18 cellular contexts compared by ENCODE assay signal in genomic region chr10:30062090-30062489, GRCh38. TPM values are rescaled to one million over a fixed set of nuclear protein-coding genes. Genes with fewer than 3 reads are reported as not detected.
A peak's percentile ranks its signal among the peaks of the same experiment; 100 is the strongest.
DNase-seq lines count a peak whose midpoint lies in the region; TF ChIP-seq lines count a peak whose summit lies in the region.
"Had no signal": no experiment of that assay in that cellular context is flagged by ENCODE, and none has a peak within 500 bp of the region (broad histone marks: within the 10 kb centered on the region; RNA-seq: fewer than 3 reads in every experiment).

No MANE protein-coding gene starts in this region.

- DNase-seq in MCF 10A (ENCODE audit: unreplicated experiment) (peak; percentile 4), mammary epithelial cell (no peak), SK-N-SH (no peak), fibroblast of gingiva (ENCODE audit: low read depth) (peak; percentile 91), testis (no peak), suprapubic skin (ENCODE audit: low spot score in 2 of 2) (no peak), nucleus accumbens (lab: John Stamatoyannopoulos, UW) (no peak)
- no peak for DNase-seq in NK-92 treated with Interleukin-12 subunit alpha and Interleukin-12 subunit beta, amount 100 ng/mL, for 24 hours (lab: John Stamatoyannopoulos, UW)
- DNase-seq: activated naive CD4-positive, alpha-beta T cell treated with anti-CD3 and anti-CD28 coated beads, Interleukin-2, amount 50 U/mL, for 16 hours; H7; NCI-H1417; NCI-H446 treated with DMSO at 0.1 percent for 48 hours; stimulated activated CD4-positive, alpha-beta T cell treated with anti-CD3 and anti-CD28 coated beads, Interleukin-4, amount 100 ng/mL, for 1 hour had no signal

- H3K9me2 ChIP-seq in SK-N-SH: no peaks in the 10 kb centered on the region

- TF ChIP-seq RAD21 in SK-N-SH (IDR thresholded peaks at IDR 0.05; ENCODE audit: low read length): no peak

- no peak overlapping the region for H3K4me3 Mint-ChIP-seq in MCF 10A (ENCODE audit: unreplicated experiment)
- H3K4me3 Mint-ChIP-seq: central memory CD8-positive, alpha-beta T cell; natural killer cell treated with Interleukin-12 subunit alpha and Interleukin-12 subunit beta and Interleukin-15 and Interleukin-18, amount 100 ng/mL, for 72 hours had no signal

- H3K27me3 Mint-ChIP-seq in MCF 10A (ENCODE audit: insufficient read depth, unreplicated experiment): peaks cover 41% of the 10 kb centered on the region

- peaks cover 5% of the 10 kb centered on the region for H3K27me3 ChIP-seq in mammary epithelial cell (ENCODE audit: insufficient read depth, low read length)
- no peaks in the 10 kb centered on the region for H3K27me3 ChIP-seq in SK-N-SH (ENCODE audit: insufficient read depth)
- H3K27me3 ChIP-seq in testis: no peaks in the 10 kb centered on the region
- H3K27me3 ChIP-seq in suprapubic skin: peaks cover 7% of the 10 kb centered on the region
- H3K27me3 ChIP-seq: right atrium auricular region had no signal

- no peak overlapping the region for H3K27ac Mint-ChIP-seq in MCF 10A (ENCODE audit: low read depth, unreplicated experiment)
- H3K27ac Mint-ChIP-seq: natural killer cell treated with Interleukin-12 subunit alpha and Interleukin-12 subunit beta and Interleukin-15 and Interleukin-18, amount 100 ng/mL, for 72 hours had no signal

- POLR2A ChIA-PET in MCF 10A (lab: Yijun Ruan, JAX): no interaction called here
- POLR2A ChIA-PET in SK-N-SH (lab: Yijun Ruan, JAX): no interaction called here

- dilution Hi-C loops in mammary epithelial cell (cut with HindIII; ENCODE audit: low sequenced_read_pairs): no loop called here

- in situ Hi-C loops in mammary epithelial cell (cut with MboI; ENCODE audit: low sequenced_read_pairs in 2 of 2): no loop called here

- H3K4me3 ChIP-seq in mammary epithelial cell (replicated peaks in 1 of 3; ENCODE audit: insufficient read depth in 1 of 3, low read depth in 2 of 3, low read length in 3 of 3) (no peak overlapping the region), SK-N-SH (ENCODE audit: low read depth in 2 of 2, low read length in 1 of 2) (no peak overlapping the region), testis (no peak overlapping the region), suprapubic skin (no peak overlapping the region)
- H3K4me3 ChIP-seq: K562, right atrium auricular region had no signal

- BruUV-seq in MCF 10A (replicated peaks; lab: Mats Ljungman, UMichigan): no TSS peak
- BruUV-seq in mammary epithelial cell (replicated peaks; lab: Mats Ljungman, UMichigan): no TSS peak

- no peak overlapping the region for H3K4me2 ChIP-seq in mammary epithelial cell (ENCODE audit: insufficient read depth, low read depth, low read length)
- peak overlapping the region; percentile 39 for H3K4me2 ChIP-seq in SK-N-SH

- H3K79me2 ChIP-seq in mammary epithelial cell (ENCODE audit: insufficient read depth, low read length): no peaks in the 10 kb centered on the region
- H3K79me2 ChIP-seq in SK-N-SH (ENCODE audit: insufficient read depth): peaks cover 31% of the 10 kb centered on the region

- peaks cover 42% of the 10 kb centered on the region for H3F3A ChIP-seq in SK-N-SH (replicated peaks; ENCODE audit: insufficient read depth)

- 83% methylated on average over 1 of the region's 1 CpG for WGBS in mammary epithelial cell (ENCODE audit: low coverage, missing lambda C conversion rate)
- WGBS in SK-N-SH (ENCODE audit: low lambda C conversion rate): 35% methylated on average over 1 of the region's 1 CpG
- WGBS in testis, 2 donors: 58 to 70% methylated on average over 1 of the region's 1 CpG
- WGBS in suprapubic skin: 56% methylated on average over 1 of the region's 1 CpG

- no peaks in the 10 kb centered on the region for H3K36me3 Mint-ChIP-seq in MCF 10A (ENCODE audit: insufficient read depth, unreplicated experiment)
- H3K36me3 Mint-ChIP-seq: natural killer cell treated with Interleukin-12 subunit alpha and Interleukin-12 subunit beta and Interleukin-15 and Interleukin-18, amount 100 ng/mL, for 72 hours had no signal

- peak in 1 of 2 experiments; percentile 79; a peak in 1 of 4 replicates for TF ChIP-seq EP300 in SK-N-SH (IDR thresholded peaks at IDR 0.05; ENCODE audit: borderline replicate concordance in 1 of 2, low read depth in 1 of 2, low read length in 1 of 2)
- TF ChIP-seq EP300 in suprapubic skin (IDR thresholded peaks at IDR 0.05): no peak

- no peak overlapping the region for H3K27ac ChIP-seq in mammary epithelial cell (ENCODE audit: insufficient read depth, low read depth, low read length)
- peak overlapping the region; percentile 17 to 91; a peak in 3 of 4 replicates for H3K27ac ChIP-seq in SK-N-SH (ENCODE audit: low read depth in 2 of 2, low read length in 1 of 2)
- peak overlapping the region; percentile 20 to 50 for H3K27ac ChIP-seq in testis
- H3K27ac ChIP-seq in suprapubic skin: no peak overlapping the region
- H3K27ac ChIP-seq: epithelial cell of prostate, right atrium auricular region had no signal

- peaks cover 7% of the 10 kb centered on the region for H3K4me1 ChIP-seq in mammary epithelial cell (ENCODE audit: insufficient read depth, low read length)
- peaks cover 0 to 33% of the 10 kb centered on the region in 2 experiments; a peak in 3 of 4 replicates for H3K4me1 ChIP-seq in SK-N-SH (ENCODE audit: control insufficient read depth in 1 of 2, insufficient read depth in 2 of 2, low read depth in 1 of 2, low read length in 1 of 2)
- H3K4me1 ChIP-seq in testis: peaks cover 20% of the 10 kb centered on the region
- peaks cover 23% of the 10 kb centered on the region for H3K4me1 ChIP-seq in suprapubic skin

- H3K36me3 ChIP-seq in mammary epithelial cell (ENCODE audit: insufficient read depth, low read length) (no peaks in the 10 kb centered on the region), SK-N-SH (replicated peaks in 1 of 2; ENCODE audit: control insufficient read depth in 1 of 2, insufficient read depth in 2 of 2, low read length in 1 of 2) (no peaks in the 10 kb centered on the region), testis (ENCODE audit: low read depth, missing control alignments) (no peaks in the 10 kb centered on the region), suprapubic skin (no peaks in the 10 kb centered on the region)
- H3K36me3 ChIP-seq: right atrium auricular region had no signal

- no peak overlapping the region for H3K9ac ChIP-seq in mammary epithelial cell (ENCODE audit: insufficient read depth, low read length)
- H3K9ac ChIP-seq in SK-N-SH: peak overlapping the region; percentile 29; the same call in 1 of the 2 replicates

- no peak overlapping the region for H2AFZ ChIP-seq in mammary epithelial cell (ENCODE audit: low read depth, low read length)
- peak overlapping the region; percentile 33; the same call in 1 of the 2 replicates for H2AFZ ChIP-seq in SK-N-SH (ENCODE audit: low read depth)

- H4K20me1 ChIP-seq in mammary epithelial cell (ENCODE audit: insufficient read depth, low read length): no peaks in the 10 kb centered on the region
- H4K20me1 ChIP-seq in SK-N-SH (ENCODE audit: insufficient read depth): no peaks in the 10 kb centered on the region

- TF ChIP-seq POLR2A in testis (IDR thresholded peaks at IDR 0.05) (no peak), suprapubic skin (IDR thresholded peaks at IDR 0.05) (no peak)

- CTCF ChIA-PET in MCF 10A (lab: Yijun Ruan, JAX) (no interaction called here), mammary epithelial cell (lab: Charles Lee; ENCODE audit: low non-redundant PET) (no interaction called here), SK-N-SH (lab: Yijun Ruan, JAX) (no interaction called here)

- TF ChIP-seq CTCF in MCF 10A (IDR thresholded peaks at IDR 0.05; ENCODE audit: unreplicated experiment): no peak
- no peak for TF ChIP-seq CTCF in mammary epithelial cell (conservative IDR thresholded peaks at IDR 0.05 in 1 of 2, IDR thresholded peaks at IDR 0.05 in 1 of 2; ENCODE audit: extremely low read depth in 1 of 2, insufficient read depth in 1 of 2, low read depth in 1 of 2, low read length in 2 of 2)
- no peak for TF ChIP-seq CTCF in SK-N-SH (IDR thresholded peaks at IDR 0.05)
- TF ChIP-seq CTCF in testis (IDR thresholded peaks at IDR 0.05): no peak
- no peak for TF ChIP-seq CTCF in suprapubic skin (IDR thresholded peaks at IDR 0.05)

- no peaks in the 10 kb centered on the region for H3K9me3 ChIP-seq in mammary epithelial cell (replicated peaks; ENCODE audit: insufficient read depth, low read length)
- no peaks in the 10 kb centered on the region for H3K9me3 ChIP-seq in SK-N-SH
- no peaks in the 10 kb centered on the region for H3K9me3 ChIP-seq in testis
- no peaks in the 10 kb centered on the region for H3K9me3 ChIP-seq in suprapubic skin
- H3K9me3 ChIP-seq: right atrium auricular region had no signal

- peaks cover 6% of the 10 kb centered on the region for H3K4me1 Mint-ChIP-seq in MCF 10A (ENCODE audit: insufficient read depth, unreplicated experiment)

- H3K9me3 Mint-ChIP-seq in MCF 10A (ENCODE audit: unreplicated experiment): no peaks in the 10 kb centered on the region
- H3K9me3 Mint-ChIP-seq: central memory CD8-positive, alpha-beta T cell; natural killer cell treated with Interleukin-12 subunit alpha and Interleukin-12 subunit beta and Interleukin-15 and Interleukin-18, amount 100 ng/mL, for 72 hours had no signal

- intact Hi-C loops in MCF 10A (cut with micrococcal nuclease) (no loop called here), mammary epithelial cell (cut with micrococcal nuclease) (no loop called here), testis (cut with DNase I; ENCODE audit: low total_unique reads) (no loop called here)

TF ChIP-seq in SK-N-SH, 30 proteins besides CTCF, POLR2A, EP300 and RAD21 (continues in another document):
- TF ChIP-seq TCF12 (IDR thresholded peaks at IDR 0.05) (peak; percentile 75), PBX3 (IDR thresholded peaks at IDR 0.05) (peak; percentile 86), FOSL2 (IDR thresholded peaks at IDR 0.05; ENCODE audit: borderline replicate concordance, low read depth) (no peak), SIN3A (IDR thresholded peaks at IDR 0.05; ENCODE audit: borderline replicate concordance, low read depth, low read length) (no peak)

RNA-seq across cellular contexts. Expression of gene JCAD, which starts 2.7 kb away (rescaled TPM):
- total RNA-seq in MCF 10A (2022): 0.25 and 0.26 TPM in 2 replicates
- under 1 TPM; 0.17 to 0.21 TPM for total RNA-seq in mammary epithelial cell
- 0.11 TPM for polyA plus RNA-seq in mammary epithelial cell
- 17.6 TPM for polyA minus RNA-seq in mammary epithelial cell
- 19.0 and 25.7 TPM in 2 replicates for polyA plus RNA-seq in SK-N-SH (2012; rRNA removed)
- polyA plus RNA-seq in SK-N-SH (2012; cell fraction: cytosol; rRNA removed): 17.8 and 20.9 TPM in 2 replicates
- polyA plus RNA-seq in SK-N-SH (2012; cell fraction: nucleus; rRNA removed): 15.7 and 25.0 TPM in 2 replicates
- total RNA-seq in testis: 100 to 1,000 TPM; 109 to 133 TPM
- 57.4 TPM for polyA plus RNA-seq in testis (ENCODE audit: insufficient read depth, low read depth, low replicate concordance)
- 10 to 100 TPM in 1 of 4 donors, 1 to 10 TPM in 3; 2.6 to 10.1 (median 6.8) TPM for total RNA-seq in suprapubic skin
- total RNA-seq: K562 had no signal
- polyA plus RNA-seq: K562 had no signal

Comparison
In these comparisons a context has a peak if more than half of its experiments do, and no peak if none do; other contexts are left out.
1. DNase-seq: peak in MCF 10A (single experiment) and fibroblast of gingiva (single experiment); none in mammary epithelial cell (single experiment), SK-N-SH (single experiment), testis (single experiment), suprapubic skin (0 of 2), nucleus accumbens (0 of 56) and NK-92 treated with Interleukin-12 subunit alpha and Interleukin-12 subunit beta, amount 100 ng/mL, for 24 hours (single experiment).
2. H3K27ac ChIP-seq: peak in SK-N-SH (2 of 2) and testis (2 of 2); none in mammary epithelial cell (single experiment) and suprapubic skin (single experiment).
3. RNA of gene JCAD, which starts 2.7 kb away (total RNA-seq): 109 to 133 TPM in testis; 2.6 to 10.1 TPM in suprapubic skin, 0.25 to 0.26 TPM in MCF 10A and 0.17 to 0.21 TPM in mammary epithelial cell; every median in the first group is over 4 times any median in the second.